In the genomic region with DNA sequence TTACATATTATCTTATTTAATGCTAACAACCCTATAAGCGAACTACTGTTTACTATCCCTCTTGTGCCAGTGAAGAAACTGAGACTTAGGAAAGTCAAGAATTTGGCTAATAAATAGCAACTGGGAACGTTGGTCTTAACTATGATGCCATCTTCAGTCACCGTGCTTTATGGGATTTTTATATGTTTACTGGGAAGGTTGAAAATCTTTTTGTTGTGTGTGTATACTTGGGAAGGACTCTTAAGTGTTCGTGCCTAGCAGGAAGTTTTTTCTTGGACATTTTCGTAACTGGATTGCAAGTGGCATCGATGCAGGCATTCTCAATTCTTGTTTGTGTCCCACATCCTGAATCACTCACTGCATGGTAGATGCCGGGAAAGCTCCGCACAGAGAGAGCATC, we compare ENCODE assay signal across 1 cellular context.
TF ChIP-seq lines count a peak whose summit lies in the region.

No MANE protein-coding gene starts in this region.

TF ChIP-seq in H1, 55 proteins besides CTCF, POLR2A, EP300 and RAD21:
- TF ChIP-seq SAP30 (IDR thresholded peaks at IDR 0.05; ENCODE audit: insufficient read depth, insufficient replicate concordance, low read length), result no peak
